Comparison of ENCODE assay signal across 7 cellular contexts in genomic region chr17:19361975-19362292, GRCh38. TPM values are rescaled to one million over a fixed set of nuclear protein-coding genes. Genes with fewer than 3 reads are reported as not detected.
A peak's percentile ranks its signal among the peaks of the same experiment; 100 is the strongest.
DNase-seq lines count a peak whose midpoint lies in the region; ATAC-seq and TF ChIP-seq lines count a peak whose summit lies in the region.

No MANE protein-coding gene starts in this region.

- H3K4me1 Mint-ChIP-seq in activated naive CD8-positive, alpha-beta T cell treated with anti-CD3 and anti-CD28 coated beads, Interleukin-2, amount 50 U/mL, for 24 hours: peaks cover 7% of the 10 kb centered on the region

- peak overlapping the region; percentile 22; the same call in 1 of the 2 replicates for H3K9ac ChIP-seq in HUES48 (ENCODE audit: low read depth, low read length)
- peak overlapping the region; percentile 56 to 81 for H3K9ac ChIP-seq in stomach smooth muscle (ENCODE audit: low read length in 2 of 2)

- H3K9me3 ChIP-seq in HUES48 (ENCODE audit: control insufficient read depth, insufficient read depth, low read length): no peaks in the 10 kb centered on the region
- no peaks in the 10 kb centered on the region for H3K9me3 ChIP-seq in stomach smooth muscle (ENCODE audit: control insufficient read depth in 2 of 2, low read length in 2 of 2)

- H3K27ac ChIP-seq in HUES48 (ENCODE audit: low read depth, low read length): no peak overlapping the region
- peak overlapping the region; percentile 70 for H3K27ac ChIP-seq in stomach smooth muscle (ENCODE audit: low read length)

- no peak for ATAC-seq in activated naive CD8-positive, alpha-beta T cell treated with anti-CD3 and anti-CD28 coated beads, Interleukin-2, amount 50 U/mL, for 24 hours
- no peak for ATAC-seq in HG03571 (IDR thresholded peaks at IDR 0.05; ENCODE audit: unreplicated experiment)

- peak overlapping the region; percentile 85 for H3K4me3 ChIP-seq in HUES48 (ENCODE audit: low read depth, low read length)
- H3K4me3 ChIP-seq in kidney epithelial cell (ENCODE audit: low read depth, low read length): peak overlapping the region; percentile 72
- peak overlapping the region; percentile 89 to 92 for H3K4me3 ChIP-seq in stomach smooth muscle (ENCODE audit: low read length in 2 of 2)

- TF ChIP-seq CTCF in kidney epithelial cell (IDR thresholded peaks at IDR 0.05; ENCODE audit: insufficient read depth, low read length, poor library complexity, severe bottlenecking): no peak

- peaks cover 21% of the 10 kb centered on the region; the same call in 1 of the 2 replicates for H3K36me3 ChIP-seq in HUES48 (ENCODE audit: control insufficient read depth, insufficient read depth, low read length)
- no peaks in the 10 kb centered on the region for H3K36me3 ChIP-seq in kidney epithelial cell (ENCODE audit: control insufficient read depth, insufficient read depth, low read length)
- peaks cover 3 to 10% of the 10 kb centered on the region in 2 donors for H3K36me3 ChIP-seq in stomach smooth muscle (ENCODE audit: control insufficient read depth in 2 of 2, insufficient read depth in 2 of 2, low read length in 2 of 2)

- peak overlapping the region; percentile 41 for H3K27ac Mint-ChIP-seq in activated naive CD8-positive, alpha-beta T cell treated with anti-CD3 and anti-CD28 coated beads, Interleukin-2, amount 50 U/mL, for 24 hours

- H3K36me3 Mint-ChIP-seq in activated naive CD8-positive, alpha-beta T cell treated with anti-CD3 and anti-CD28 coated beads, Interleukin-2, amount 50 U/mL, for 24 hours (ENCODE audit: low read depth): no peaks in the 10 kb centered on the region

- H3K4me1 ChIP-seq in HUES48 (ENCODE audit: control insufficient read depth, insufficient read depth, low read length) (peaks cover 4% of the 10 kb centered on the region), stomach smooth muscle (ENCODE audit: control insufficient read depth, insufficient read depth, low read length) (peaks cover 11% of the 10 kb centered on the region)

- H3K27me3 ChIP-seq in HUES48 (ENCODE audit: control insufficient read depth, insufficient read depth, low read length) (0 out of 2 replicates have a peak, but pooled peaks cover 2% of the 10 kb centered on the region), kidney epithelial cell (ENCODE audit: control insufficient read depth, insufficient read depth, low read length) (no peaks in the 10 kb centered on the region), stomach smooth muscle (ENCODE audit: control insufficient read depth in 1 of 2, insufficient read depth in 2 of 2, low read length in 2 of 2) (no peaks in the 10 kb centered on the region)

- DNase-seq in activated naive CD8-positive, alpha-beta T cell treated with anti-CD3 and anti-CD28 coated beads, Interleukin-2, amount 50 U/mL, for 24 hours: no peak
- no peak for DNase-seq in kidney epithelial cell (ENCODE audit: low read depth)
- no peak for DNase-seq in germinal center (ENCODE audit: low spot score)
- no peak for DNase-seq in NCI-H526 (lab: John Stamatoyannopoulos, UW)

- H3K9me3 Mint-ChIP-seq in activated naive CD8-positive, alpha-beta T cell treated with anti-CD3 and anti-CD28 coated beads, Interleukin-2, amount 50 U/mL, for 24 hours: no peaks in the 10 kb centered on the region

- H3K4me3 Mint-ChIP-seq in activated naive CD8-positive, alpha-beta T cell treated with anti-CD3 and anti-CD28 coated beads, Interleukin-2, amount 50 U/mL, for 24 hours: peak overlapping the region; percentile 82

- H3K27me3 Mint-ChIP-seq in activated naive CD8-positive, alpha-beta T cell treated with anti-CD3 and anti-CD28 coated beads, Interleukin-2, amount 50 U/mL, for 24 hours: peaks cover 12% of the 10 kb centered on the region

RNA-seq across cellular contexts. Expression of gene B9D1, which starts 0.6 kb away (rescaled TPM):
- 16.8 and 19.0 TPM in 2 replicates for total RNA-seq in kidney epithelial cell

RNA-seq across cellular contexts. Expression of gene MAPK7, which starts 16.4 kb away (rescaled TPM):
- total RNA-seq in kidney epithelial cell: 23.6 and 30.8 TPM in 2 replicates

RNA-seq across cellular contexts. Expression of gene MFAP4, which starts 25.1 kb away (rescaled TPM):
- 0.68 and 1.3 TPM in 2 replicates for total RNA-seq in kidney epithelial cell

RNA-seq across cellular contexts. Expression of gene RNF112, which starts 49.1 kb away (rescaled TPM):
- 0.08 TPM in 1 of 2 replicates, not detected in the other for total RNA-seq in kidney epithelial cell
